ENCODE assay signal across 8 cellular contexts in the genomic region with DNA sequence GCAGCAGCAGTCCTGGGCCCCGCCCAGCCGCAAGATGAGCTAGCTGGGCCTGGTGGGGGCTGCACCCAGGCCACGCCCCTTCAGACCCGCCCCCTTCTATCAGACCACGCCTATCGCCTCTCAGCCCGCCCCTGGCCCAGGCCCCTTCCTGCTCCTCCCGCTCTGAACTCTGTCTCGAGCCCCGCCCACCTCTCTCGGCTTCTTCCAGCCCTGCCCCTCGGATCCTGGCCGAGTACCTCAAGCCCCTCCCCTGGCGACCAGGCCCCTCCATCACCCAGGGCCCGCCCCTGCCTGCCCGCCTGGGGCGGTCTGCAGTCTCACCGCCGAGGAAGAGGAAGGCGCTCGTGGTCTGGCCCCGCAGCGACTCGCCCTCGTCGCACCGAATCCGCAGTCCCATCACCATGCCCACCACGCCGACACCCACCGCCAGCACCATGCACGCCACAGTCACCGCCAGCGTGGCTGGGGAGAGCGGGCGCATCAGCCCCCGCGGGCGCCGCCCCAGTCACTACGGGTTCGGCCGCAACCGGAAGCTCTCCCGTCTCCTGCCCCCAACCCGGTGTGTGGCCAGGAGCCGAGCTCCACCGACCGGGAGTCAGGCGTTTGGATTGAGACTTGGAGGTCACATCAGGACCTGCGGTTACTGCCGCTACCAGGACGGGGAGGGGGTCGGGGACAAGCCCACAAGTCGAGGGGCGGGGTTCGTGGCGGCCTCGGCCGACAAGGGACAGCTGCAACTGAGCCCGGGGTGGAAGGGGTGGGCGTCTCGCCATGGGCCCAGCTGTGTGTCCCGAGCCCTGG. TPM values are rescaled to one million over a fixed set of nuclear protein-coding genes. Genes with fewer than 3 reads are reported as not detected.
DNase-seq lines count a peak whose midpoint lies in the region; ATAC-seq and TF ChIP-seq lines count a peak whose summit lies in the region.

No MANE protein-coding gene starts in this region.

- H3K36me3 ChIP-seq in endocrine pancreas (ENCODE audit: control insufficient read depth, insufficient read depth, low read length) = no peaks in the 10 kb centered on the region

- H3K9me3 ChIP-seq in endocrine pancreas (ENCODE audit: control insufficient read depth, low read length) = no peaks in the 10 kb centered on the region

- in situ Hi-C loops in GM18951 (cut with MboI; ENCODE audit: low sequenced_read_pairs, unreplicated experiment) = no loop called here

- no peaks in the 10 kb centered on the region for H3K27me3 ChIP-seq in endocrine pancreas (ENCODE audit: control insufficient read depth, insufficient read depth, low read length)

- H3K4me1 ChIP-seq in endocrine pancreas (ENCODE audit: control insufficient read depth, insufficient read depth, low read length) = no peaks in the 10 kb centered on the region

- peak; percentile 74 for ATAC-seq in HG03175 (IDR thresholded peaks at IDR 0.05; ENCODE audit: unreplicated experiment)

- peak; percentile 72 for TF ChIP-seq POLR2A in GM18951 (IDR thresholded peaks at IDR 0.05; ENCODE audit: extremely low read depth, insufficient read depth, insufficient read length)

- DNase-seq in AG08395 (ENCODE audit: low spot score) (peak; percentile 99), NOMO-1 treated with dmso at 0.1 percent for 144 hours (lab: John Stamatoyannopoulos, UW; ENCODE audit: unreplicated experiment) (peak; percentile 99), mesenteric fat pad (ENCODE audit: low spot score) (peak; percentile 100)
- DNase-seq in activated CD8-positive, alpha-beta memory T cell treated with anti-CD3 and anti-CD28 coated beads, Interleukin-2, amount 50 U/mL, for 1 hour (ENCODE audit: extremely low read depth) = peak; percentile 84
- DNase-seq in stimulated activated CD8-positive, alpha-beta memory T cell treated with anti-CD3 and anti-CD28 coated beads, Interleukin-15, amount 100 ng/mL, for 1 hour (ENCODE audit: low read depth) = peak; percentile 91

- H3K9ac ChIP-seq in endocrine pancreas (ENCODE audit: control insufficient read depth, insufficient read depth, low read length) = peak overlapping the region; percentile 36

- no peak overlapping the region for H3K4me3 ChIP-seq in endocrine pancreas (ENCODE audit: control insufficient read depth, insufficient read depth, low read length)

RNA-seq across cellular contexts. Expression of a gene that starts 1.0 kb away (rescaled TPM):
- 4.4 TPM for total RNA-seq in mesenteric fat pad

RNA-seq across cellular contexts. Expression of a gene that starts 1.6 kb away (rescaled TPM):
- 194 TPM for total RNA-seq in mesenteric fat pad

RNA-seq across cellular contexts. Expression of a gene that starts 4.7 kb away (rescaled TPM):
- total RNA-seq in mesenteric fat pad = 3.7 TPM

RNA-seq across cellular contexts. Expression of a gene that starts 20.0 kb away (rescaled TPM):
- total RNA-seq in mesenteric fat pad = not detected

RNA-seq across cellular contexts. Expression of a gene that starts 22.6 kb away (rescaled TPM):
- not detected for total RNA-seq in mesenteric fat pad
